In genomic region chr21:41878831-41879189, GRCh38 we compare ENCODE assay signal across 9 cellular contexts. TPM values are rescaled to one million over a fixed set of nuclear protein-coding genes. Genes with fewer than 3 reads are reported as not detected.
DNase-seq lines count a peak whose midpoint lies in the region; ATAC-seq and TF ChIP-seq lines count a peak whose summit lies in the region.
"Had no signal": no experiment of that assay in that cellular context is flagged by ENCODE, and none has a peak within 500 bp of the region (broad histone marks: within the 10 kb centered on the region; RNA-seq: fewer than 3 reads in every experiment).

No MANE protein-coding gene starts in this region.

- H3K4me3 ChIP-seq in BE2C (ENCODE audit: low read depth, low read length) = peak overlapping the region; percentile 87
- H3K4me3 ChIP-seq in mononuclear cell (ENCODE audit: low read length) = peak overlapping the region; percentile 63

- H3K27me3 ChIP-seq in BE2C = no peaks in the 10 kb centered on the region
- no peaks in the 10 kb centered on the region for H3K27me3 ChIP-seq in mononuclear cell (ENCODE audit: insufficient read depth, low read length)

- TF ChIP-seq CTCF in BE2C (IDR thresholded peaks at IDR 0.05; ENCODE audit: low read depth, low read length) (no peak), endothelial cell (IDR thresholded peaks at IDR 0.05; ENCODE audit: unreplicated experiment) (no peak)

- peaks cover 5% of the 10 kb centered on the region for H3K36me3 Mint-ChIP-seq in endothelial cell (ENCODE audit: low read depth, unreplicated experiment)

- H3K4me1 Mint-ChIP-seq in endothelial cell (ENCODE audit: unreplicated experiment) = peaks cover 3% of the 10 kb centered on the region

- peak; percentile 86 for DNase-seq in BE2C
- DNase-seq in NCI-H774 (lab: John Stamatoyannopoulos, UW) = peak; percentile 48
- DNase-seq in activated CD8-positive, alpha-beta memory T cell treated with anti-CD3 and anti-CD28 coated beads for 48 hours (ENCODE audit: low read depth in 2 of 3, low spot score in 2 of 3) = peak in 2 of 3 experiments; percentile 46 to 47
- DNase-seq in endothelial cell (ENCODE audit: low spot score) = peak; percentile 80
- DNase-seq in stimulated activated CD8-positive, alpha-beta memory T cell treated with anti-CD3 and anti-CD28 coated beads, Interleukin-2, amount 100 ng/mL, for 48 hours (ENCODE audit: low read depth in 2 of 2) = peak; percentile 43 to 67

- H3K36me3 ChIP-seq in BE2C = no peaks in the 10 kb centered on the region

- H3K27ac Mint-ChIP-seq in endothelial cell (ENCODE audit: unreplicated experiment) = no peak overlapping the region

- peak; percentile 70 for ATAC-seq in GM18909 (IDR thresholded peaks at IDR 0.05; ENCODE audit: poor library complexity, unreplicated experiment)
- peak; percentile 66 for ATAC-seq in HG03280 (IDR thresholded peaks at IDR 0.05; ENCODE audit: unreplicated experiment)

- no peaks in the 10 kb centered on the region for H3K9me3 ChIP-seq in BE2C
- no peaks in the 10 kb centered on the region for H3K9me3 ChIP-seq in mononuclear cell (ENCODE audit: low read depth, low read length)

- peaks cover 13% of the 10 kb centered on the region for H3K27me3 Mint-ChIP-seq in endothelial cell (ENCODE audit: unreplicated experiment)

- no peaks in the 10 kb centered on the region for H3K4me1 ChIP-seq in BE2C
- H3K4me1 ChIP-seq in mononuclear cell (ENCODE audit: insufficient read depth, low read length) = peaks cover 21% of the 10 kb centered on the region

- no peak overlapping the region for H3K4me3 Mint-ChIP-seq in endothelial cell (ENCODE audit: unreplicated experiment)

- no peaks in the 10 kb centered on the region for H3K9me3 Mint-ChIP-seq in endothelial cell (ENCODE audit: unreplicated experiment)
- H3K9me3 Mint-ChIP-seq: T-helper 1 cell treated with Interleukin-12 subunit alpha and Interleukin-12 subunit beta and Interleukin-4 antibody, amounts not matched to agents 30 μg/mL and 1 μg/mL, for 36 hours had no signal

RNA-seq across cellular contexts. Expression of gene PRDM15, which starts 0.3 kb away (rescaled TPM):
- polyA plus RNA-seq in BE2C (2012; ENCODE audit: insufficient read depth, insufficient read length, low read depth) = 11.9 TPM
- total RNA-seq in endothelial cell (ENCODE audit: unreplicated experiment) (7.5 TPM), mononuclear cell (8.1 TPM)

Comparison
In these comparisons a context has a peak if more than half of its experiments do, and no peak if none do; other contexts are left out.
1. Peak in every context shown above with its lines: DNase-seq, ATAC-seq and H3K4me3 ChIP-seq.